In the genomic region with DNA sequence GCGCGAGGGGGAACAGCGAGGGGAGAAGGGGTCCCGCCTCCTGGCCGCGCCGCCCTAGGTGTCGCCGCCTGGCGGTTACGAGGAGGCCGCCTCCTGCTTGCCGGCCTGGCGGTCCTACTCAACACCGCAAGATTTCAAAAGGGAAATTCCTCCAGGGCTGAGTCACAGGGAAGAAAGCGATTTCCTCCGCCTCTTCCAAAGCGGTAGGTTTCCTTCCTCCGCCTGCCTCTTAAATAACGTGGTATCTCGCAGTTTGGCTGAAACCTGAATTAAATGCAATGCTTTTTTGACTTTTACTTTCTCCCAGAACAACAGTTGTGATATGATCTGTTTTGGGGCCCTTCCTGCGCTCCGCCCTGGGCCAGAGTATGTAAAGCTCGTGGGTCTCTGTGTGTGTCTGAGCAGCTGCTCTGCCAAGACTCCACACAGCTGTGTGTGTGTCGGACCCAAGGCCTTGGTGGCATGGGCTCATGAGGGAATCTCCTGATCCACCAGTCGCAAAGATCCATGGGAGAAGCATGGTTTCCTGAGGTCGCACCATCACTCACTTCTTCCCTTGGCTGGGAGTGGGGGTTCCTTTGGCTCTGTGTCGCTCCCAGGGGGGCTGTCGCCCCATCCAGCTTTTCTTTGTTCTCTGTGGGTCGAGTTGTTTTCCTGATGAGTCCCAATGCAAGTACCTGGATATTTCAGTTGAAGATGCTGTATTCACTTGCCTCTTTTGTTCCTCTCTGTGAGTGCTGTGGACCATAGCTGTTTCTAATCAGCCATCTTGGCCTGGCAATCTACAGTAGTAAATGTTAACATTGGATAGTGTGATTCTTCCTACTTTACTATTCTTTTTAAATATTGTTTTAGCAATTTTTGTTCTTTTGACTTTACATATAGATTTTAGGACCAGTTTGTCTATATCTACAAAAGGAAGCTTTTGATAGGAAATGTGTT, we compare ENCODE assay signal across 8 cellular contexts. TPM values are rescaled to one million over a fixed set of nuclear protein-coding genes. Genes with fewer than 3 reads are reported as not detected.
DNase-seq lines count a peak whose midpoint lies in the region; ATAC-seq and TF ChIP-seq lines count a peak whose summit lies in the region.

No MANE protein-coding gene starts in this region.

- peaks cover 23% of the 10 kb centered on the region for H3K27me3 Mint-ChIP-seq in activated CD8-positive, alpha-beta T cell treated with anti-CD3 and anti-CD28 coated beads, Interleukin-2, amount 10 ng/mL, durations not matched to agents 7 days and 5 days (ENCODE audit: low read depth)

- no peaks in the 10 kb centered on the region for H3K36me3 Mint-ChIP-seq in activated CD8-positive, alpha-beta T cell treated with anti-CD3 and anti-CD28 coated beads, Interleukin-2, amount 10 ng/mL, durations not matched to agents 7 days and 5 days (ENCODE audit: low read depth)

- H3K4me1 Mint-ChIP-seq in activated CD8-positive, alpha-beta T cell treated with anti-CD3 and anti-CD28 coated beads, Interleukin-2, amount 10 ng/mL, durations not matched to agents 7 days and 5 days (ENCODE audit: low read depth), result peaks cover 16% of the 10 kb centered on the region

- H3K36me3 ChIP-seq in effector memory CD4-positive, alpha-beta T cell (ENCODE audit: control insufficient read depth, insufficient read depth, low read length), result no peaks in the 10 kb centered on the region
- no peaks in the 10 kb centered on the region for H3K36me3 ChIP-seq in lung (ENCODE audit: control insufficient read depth in 2 of 2, insufficient read depth in 2 of 2, low read length in 2 of 2)

- H3K4me1 ChIP-seq in effector memory CD4-positive, alpha-beta T cell (ENCODE audit: control insufficient read depth, insufficient read depth, low read length, poor library complexity, severe bottlenecking), result peaks cover 7% of the 10 kb centered on the region
- H3K4me1 ChIP-seq in lung (ENCODE audit: control insufficient read depth in 2 of 2, insufficient read depth in 2 of 2, low read length in 2 of 2), result no peaks in the 10 kb centered on the region

- no peaks in the 10 kb centered on the region for H3K9me3 Mint-ChIP-seq in activated CD8-positive, alpha-beta T cell treated with anti-CD3 and anti-CD28 coated beads, Interleukin-2, amount 10 ng/mL, durations not matched to agents 7 days and 5 days (ENCODE audit: insufficient read depth)

- CTCF ChIA-PET in activated CD8-positive, alpha-beta T cell treated with anti-CD3 and anti-CD28 coated beads, Interleukin-2, amount 10 ng/mL, durations not matched to agents 7 days and 5 days (lab: Charles Lee), result interaction anchor here (0.6 to 3.9 kb wide), 8 partner anchors 10 to 530 kb away, joined by 3 to 23 read pairs (median 3); no protein-coding TSS in a partner anchor

- H3K4me3 Mint-ChIP-seq in activated CD8-positive, alpha-beta T cell treated with anti-CD3 and anti-CD28 coated beads, Interleukin-2, amount 10 ng/mL, durations not matched to agents 7 days and 5 days, result peak overlapping the region; percentile 26

- ATAC-seq in activated CD8-positive, alpha-beta T cell treated with anti-CD3 and anti-CD28 coated beads, Interleukin-2, amount 10 ng/mL, durations not matched to agents 7 days and 5 days, result peak; percentile 89
- ATAC-seq in lung (ENCODE audit: insufficient read depth, low FRiP score), result peak; percentile 97
- ATAC-seq in GM18511 (IDR thresholded peaks at IDR 0.05; ENCODE audit: unreplicated experiment), result no peak

- no peak overlapping the region for H3K27ac ChIP-seq in effector memory CD4-positive, alpha-beta T cell (ENCODE audit: insufficient read depth, low read length, poor library complexity, severe bottlenecking)
- peak overlapping the region; percentile 60 to 92 for H3K27ac ChIP-seq in lung (ENCODE audit: low read depth in 1 of 2, low read length in 1 of 2)

- in situ Hi-C loops in GM18951 (cut with MboI; ENCODE audit: low sequenced_read_pairs, unreplicated experiment), result no loop called here

- H3K27ac Mint-ChIP-seq in activated CD8-positive, alpha-beta T cell treated with anti-CD3 and anti-CD28 coated beads, Interleukin-2, amount 10 ng/mL, durations not matched to agents 7 days and 5 days, result no peak overlapping the region

- H3K4me3 ChIP-seq in effector memory CD4-positive, alpha-beta T cell (ENCODE audit: insufficient read depth, low read depth, low read length, poor library complexity, severe bottlenecking), result peak overlapping the region; percentile 16
- no peak overlapping the region for H3K4me3 ChIP-seq in lung

- peak; percentile 96 for DNase-seq in M059J (ENCODE audit: low read depth)
- peak; percentile 43 for DNase-seq in activated CD8-positive, alpha-beta T cell treated with anti-CD3 and anti-CD28 coated beads, Interleukin-2, amount 10 ng/mL, durations not matched to agents 7 days and 5 days
- DNase-seq in effector memory CD4-positive, alpha-beta T cell, result peak; percentile 31 to 49 (median 44)
- peak; percentile 80 for DNase-seq in lung (ENCODE audit: low spot score)
- DNase-seq in stimulated activated CD4-positive, alpha-beta T cell treated with anti-CD3 and anti-CD28 coated beads, TNF-alpha, amount 100 ng/mL, for 4 hours (ENCODE audit: low read depth in 3 of 3), result peak in 2 of 3 experiments; percentile 56 to 57
- no peak for DNase-seq in UCSD-AML1 (lab: John Stamatoyannopoulos, UW; ENCODE audit: unreplicated experiment)

- TF ChIP-seq CTCF in lung (IDR thresholded peaks at IDR 0.05; ENCODE audit: control extremely low read depth, extremely low read depth), result no peak

- POLR2A ChIA-PET in activated CD8-positive, alpha-beta T cell treated with anti-CD3 and anti-CD28 coated beads, Interleukin-2, amount 10 ng/mL, durations not matched to agents 7 days and 5 days (lab: Charles Lee), result no interaction called here

- H3K27me3 ChIP-seq in effector memory CD4-positive, alpha-beta T cell (replicated peaks; ENCODE audit: control insufficient read depth, insufficient read depth, low read length, poor library complexity, severe bottlenecking), result no peaks in the 10 kb centered on the region
- no peaks in the 10 kb centered on the region for H3K27me3 ChIP-seq in lung (ENCODE audit: control insufficient read depth, insufficient read depth)

- 11 to 13% methylated on average over 30 of the region's 30 CpGs for WGBS in lung, 2 donors

- TF ChIP-seq POLR2A in GM18951 (IDR thresholded peaks at IDR 0.05; ENCODE audit: extremely low read depth, insufficient read depth, insufficient read length), result peak; percentile 28

- H3K9me3 ChIP-seq in effector memory CD4-positive, alpha-beta T cell (ENCODE audit: control insufficient read depth, low read length), result no peaks in the 10 kb centered on the region
- no peaks in the 10 kb centered on the region for H3K9me3 ChIP-seq in lung (ENCODE audit: control insufficient read depth in 2 of 2, insufficient read depth in 1 of 2, low read length in 1 of 2)

RNA-seq across cellular contexts. Expression of a gene that starts 31.6 kb away (rescaled TPM):
- total RNA-seq in M059J (2014; rRNA removed; shearing (Covaris generic)), result 1.7 and 2.2 TPM in 2 replicates
- under 1 TPM; 0.44 to 0.55 TPM for total RNA-seq in activated CD8-positive, alpha-beta T cell treated with anti-CD3 and anti-CD28 coated beads, Interleukin-2, amount 10 ng/mL, durations not matched to agents 7 days and 5 days
- total RNA-seq in lung, result 10 to 100 TPM; 43.0 to 43.3 TPM
- polyA plus RNA-seq in lung, result 10 to 100 TPM; 38.8 to 54.6 TPM

Comparison
In these comparisons a context has a peak if more than half of its experiments do, and no peak if none do; other contexts are left out.
1. RNA of a gene that starts 31.6 kb away (total RNA-seq): 43.0 to 43.3 TPM in lung; 1.7 to 2.2 TPM in M059J and 0.44 to 0.55 TPM in activated CD8-positive, alpha-beta T cell treated with anti-CD3 and anti-CD28 coated beads, Interleukin-2, amount 10 ng/mL, durations not matched to agents 7 days and 5 days; every median in the first group is over 10 times any median in the second.